1 cellular context compared by ENCODE assay signal in the genomic region with DNA sequence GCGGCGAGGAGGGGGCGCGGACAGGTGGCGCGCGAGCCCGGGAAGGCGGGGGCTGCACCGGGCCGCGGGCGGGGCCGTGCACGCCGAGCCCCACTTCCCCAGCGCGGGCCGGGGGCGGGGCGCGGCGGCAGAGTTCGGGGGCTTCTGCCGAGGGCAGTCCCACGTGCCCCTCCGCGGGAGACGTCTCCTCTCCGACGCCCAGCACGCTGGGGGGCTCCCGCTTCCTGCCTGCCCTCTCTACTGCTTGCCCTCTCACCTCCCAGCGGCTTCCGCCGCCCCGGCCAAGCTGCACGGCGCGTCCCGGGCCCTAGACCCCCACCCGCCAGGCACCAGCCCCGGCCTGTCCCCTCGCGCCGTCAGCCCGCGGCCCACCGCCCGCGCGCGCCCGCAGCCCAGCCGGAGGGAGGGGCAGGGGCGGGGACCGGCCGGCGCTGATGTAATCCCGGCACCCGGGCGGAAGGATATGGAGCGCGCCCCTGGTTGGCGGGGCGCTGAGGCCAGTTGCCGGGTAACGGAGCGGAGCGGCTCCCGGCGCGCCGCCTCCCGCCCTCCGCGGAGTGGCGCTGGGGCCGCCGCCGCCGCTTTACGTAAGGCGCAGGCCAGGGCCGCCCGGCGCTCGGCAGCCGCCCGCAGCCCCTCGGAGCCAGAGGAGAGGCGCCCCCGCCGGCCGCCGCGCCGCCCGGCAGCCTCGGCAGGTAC.
TF ChIP-seq lines count a peak whose summit lies in the region.

A gene with protein sequence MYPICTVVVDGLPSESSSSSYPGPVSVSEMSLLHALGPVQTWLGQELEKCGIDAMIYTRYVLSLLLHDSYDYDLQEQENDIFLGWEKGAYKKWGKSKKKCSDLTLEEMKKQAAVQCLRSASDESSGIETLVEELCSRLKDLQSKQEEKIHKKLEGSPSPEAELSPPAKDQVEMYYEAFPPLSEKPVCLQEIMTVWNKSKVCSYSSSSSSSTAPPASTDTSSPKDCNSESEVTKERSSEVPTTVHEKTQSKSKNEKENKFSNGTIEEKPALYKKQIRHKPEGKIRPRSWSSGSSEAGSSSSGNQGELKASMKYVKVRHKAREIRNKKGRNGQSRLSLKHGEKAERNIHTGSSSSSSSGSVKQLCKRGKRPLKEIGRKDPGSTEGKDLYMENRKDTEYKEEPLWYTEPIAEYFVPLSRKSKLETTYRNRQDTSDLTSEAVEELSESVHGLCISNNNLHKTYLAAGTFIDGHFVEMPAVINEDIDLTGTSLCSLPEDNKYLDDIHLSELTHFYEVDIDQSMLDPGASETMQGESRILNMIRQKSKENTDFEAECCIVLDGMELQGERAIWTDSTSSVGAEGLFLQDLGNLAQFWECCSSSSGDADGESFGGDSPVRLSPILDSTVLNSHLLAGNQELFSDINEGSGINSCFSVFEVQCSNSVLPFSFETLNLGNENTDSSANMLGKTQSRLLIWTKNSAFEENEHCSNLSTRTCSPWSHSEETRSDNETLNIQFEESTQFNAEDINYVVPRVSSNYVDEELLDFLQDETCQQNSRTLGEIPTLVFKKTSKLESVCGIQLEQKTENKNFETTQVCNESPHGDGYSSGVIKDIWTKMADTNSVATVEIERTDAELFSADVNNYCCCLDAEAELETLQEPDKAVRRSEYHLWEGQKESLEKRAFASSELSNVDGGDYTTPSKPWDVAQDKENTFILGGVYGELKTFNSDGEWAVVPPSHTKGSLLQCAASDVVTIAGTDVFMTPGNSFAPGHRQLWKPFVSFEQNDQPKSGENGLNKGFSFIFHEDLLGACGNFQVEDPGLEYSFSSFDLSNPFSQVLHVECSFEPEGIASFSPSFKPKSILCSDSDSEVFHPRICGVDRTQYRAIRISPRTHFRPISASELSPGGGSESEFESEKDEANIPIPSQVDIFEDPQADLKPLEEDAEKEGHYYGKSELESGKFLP (N-terminal part only) (plus strand): TSS at position 581 of the 699 bp plus-strand sequence. CDS start 41,727 bp downstream, outside the sequence.

TF ChIP-seq in HepG2, 621 proteins besides CTCF, POLR2A, EP300 and RAD21 (continued from another document and continues in another):
- TF ChIP-seq, protein P1, sequence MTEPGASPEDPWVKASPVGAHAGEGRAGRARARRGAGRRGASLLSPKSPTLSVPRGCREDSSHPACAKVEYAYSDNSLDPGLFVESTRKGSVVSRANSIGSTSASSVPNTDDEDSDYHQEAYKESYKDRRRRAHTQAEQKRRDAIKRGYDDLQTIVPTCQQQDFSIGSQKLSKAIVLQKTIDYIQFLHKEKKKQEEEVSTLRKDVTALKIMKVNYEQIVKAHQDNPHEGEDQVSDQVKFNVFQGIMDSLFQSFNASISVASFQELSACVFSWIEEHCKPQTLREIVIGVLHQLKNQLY (CRISPR knock-in tag; IDR thresholded peaks at IDR 0.05) = no peak
- TF ChIP-seq MYNN (CRISPR knock-in tag; IDR thresholded peaks at IDR 0.05; ENCODE audit: low read depth) = no peak
- TF ChIP-seq, protein P2, sequence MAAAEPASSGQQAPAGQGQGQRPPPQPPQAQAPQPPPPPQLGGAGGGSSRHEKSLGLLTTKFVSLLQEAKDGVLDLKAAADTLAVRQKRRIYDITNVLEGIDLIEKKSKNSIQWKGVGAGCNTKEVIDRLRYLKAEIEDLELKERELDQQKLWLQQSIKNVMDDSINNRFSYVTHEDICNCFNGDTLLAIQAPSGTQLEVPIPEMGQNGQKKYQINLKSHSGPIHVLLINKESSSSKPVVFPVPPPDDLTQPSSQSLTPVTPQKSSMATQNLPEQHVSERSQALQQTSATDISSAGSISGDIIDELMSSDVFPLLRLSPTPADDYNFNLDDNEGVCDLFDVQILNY (CRISPR knock-in tag; conservative IDR thresholded peaks at IDR 0.05) = peak; percentile 42; the same call in 1 of the 2 replicates
- peak; percentile 92 for TF ChIP-seq ZNF563 (CRISPR knock-in tag; IDR thresholded peaks at IDR 0.05)
- TF ChIP-seq DMAP1 (CRISPR knock-in tag; IDR thresholded peaks at IDR 0.05) = peak; percentile 34; the same call in 1 of the 2 replicates
- no peak for TF ChIP-seq HDAC2 (CRISPR knock-in tag; IDR thresholded peaks at IDR 0.05)
- TF ChIP-seq ARNT2 (CRISPR knock-in tag; IDR thresholded peaks at IDR 0.05; ENCODE audit: low read depth) = peak; percentile 95
- TF ChIP-seq ZNF253 (CRISPR knock-in tag; IDR thresholded peaks at IDR 0.05; ENCODE audit: borderline replicate concordance) = no peak
- no peak for TF ChIP-seq ZNF180 (CRISPR knock-in tag; IDR thresholded peaks at IDR 0.05; ENCODE audit: borderline replicate concordance, low read depth)
- no peak for TF ChIP-seq LCORL (IDR thresholded peaks at IDR 0.05)
- no peak for TF ChIP-seq LCORL (CRISPR knock-in tag; IDR thresholded peaks at IDR 0.05)
- no peak for TF ChIP-seq ZSCAN12 (CRISPR knock-in tag; IDR thresholded peaks at IDR 0.05)
- no peak for TF ChIP-seq ASH2L (IDR thresholded peaks at IDR 0.05; ENCODE audit: insufficient read length, low read depth, low read length)
- TF ChIP-seq GABPB1 (CRISPR knock-in tag; IDR thresholded peaks at IDR 0.05) = peak; percentile 62
- no peak for TF ChIP-seq NFYB (CRISPR knock-in tag; IDR thresholded peaks at IDR 0.05)
- TF ChIP-seq, protein P3, sequence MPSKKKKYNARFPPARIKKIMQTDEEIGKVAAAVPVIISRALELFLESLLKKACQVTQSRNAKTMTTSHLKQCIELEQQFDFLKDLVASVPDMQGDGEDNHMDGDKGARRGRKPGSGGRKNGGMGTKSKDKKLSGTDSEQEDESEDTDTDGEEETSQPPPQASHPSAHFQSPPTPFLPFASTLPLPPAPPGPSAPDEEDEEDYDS (CRISPR knock-in tag; IDR thresholded peaks at IDR 0.05) = peak; percentile 26; the same call in 1 of the 2 replicates
- no peak for TF ChIP-seq NONO (IDR thresholded peaks at IDR 0.05)
- peak; percentile 55; the same call in 1 of the 2 replicates for TF ChIP-seq NONO (CRISPR knock-in tag; conservative IDR thresholded peaks at IDR 0.05)
- TF ChIP-seq ZNF350 (CRISPR knock-in tag; IDR thresholded peaks at IDR 0.05; ENCODE audit: borderline replicate concordance, low read depth) = no peak
- TF ChIP-seq, protein P4, sequence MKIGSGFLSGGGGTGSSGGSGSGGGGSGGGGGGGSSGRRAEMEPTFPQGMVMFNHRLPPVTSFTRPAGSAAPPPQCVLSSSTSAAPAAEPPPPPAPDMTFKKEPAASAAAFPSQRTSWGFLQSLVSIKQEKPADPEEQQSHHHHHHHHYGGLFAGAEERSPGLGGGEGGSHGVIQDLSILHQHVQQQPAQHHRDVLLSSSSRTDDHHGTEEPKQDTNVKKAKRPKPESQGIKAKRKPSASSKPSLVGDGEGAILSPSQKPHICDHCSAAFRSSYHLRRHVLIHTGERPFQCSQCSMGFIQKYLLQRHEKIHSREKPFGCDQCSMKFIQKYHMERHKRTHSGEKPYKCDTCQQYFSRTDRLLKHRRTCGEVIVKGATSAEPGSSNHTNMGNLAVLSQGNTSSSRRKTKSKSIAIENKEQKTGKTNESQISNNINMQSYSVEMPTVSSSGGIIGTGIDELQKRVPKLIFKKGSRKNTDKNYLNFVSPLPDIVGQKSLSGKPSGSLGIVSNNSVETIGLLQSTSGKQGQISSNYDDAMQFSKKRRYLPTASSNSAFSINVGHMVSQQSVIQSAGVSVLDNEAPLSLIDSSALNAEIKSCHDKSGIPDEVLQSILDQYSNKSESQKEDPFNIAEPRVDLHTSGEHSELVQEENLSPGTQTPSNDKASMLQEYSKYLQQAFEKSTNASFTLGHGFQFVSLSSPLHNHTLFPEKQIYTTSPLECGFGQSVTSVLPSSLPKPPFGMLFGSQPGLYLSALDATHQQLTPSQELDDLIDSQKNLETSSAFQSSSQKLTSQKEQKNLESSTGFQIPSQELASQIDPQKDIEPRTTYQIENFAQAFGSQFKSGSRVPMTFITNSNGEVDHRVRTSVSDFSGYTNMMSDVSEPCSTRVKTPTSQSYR (CRISPR knock-in tag; IDR thresholded peaks at IDR 0.05; ENCODE audit: borderline replicate concordance) = no peak
- no peak for TF ChIP-seq ZNF256 (CRISPR knock-in tag; conservative IDR thresholded peaks at IDR 0.05)
- TF ChIP-seq STAG1 (CRISPR knock-in tag; IDR thresholded peaks at IDR 0.05) = peak; percentile 7; the same call in 1 of the 2 replicates
- TF ChIP-seq ZBTB20 (CRISPR knock-in tag; IDR thresholded peaks at IDR 0.05; ENCODE audit: borderline replicate concordance, low read depth) = no peak
- no peak for TF ChIP-seq ZNF460 (CRISPR knock-in tag; IDR thresholded peaks at IDR 0.05; ENCODE audit: borderline replicate concordance)
- no peak for TF ChIP-seq CBX2 (IDR thresholded peaks at IDR 0.05; ENCODE audit: low read depth, low read length)
- no peak for TF ChIP-seq CBX2 (CRISPR knock-in tag; IDR thresholded peaks at IDR 0.05; ENCODE audit: low read depth)
- no peak for TF ChIP-seq ONECUT2 (CRISPR knock-in tag; IDR thresholded peaks at IDR 0.05)
- peak; percentile 36; the same call in 1 of the 2 replicates for TF ChIP-seq ZNF790 (CRISPR knock-in tag; IDR thresholded peaks at IDR 0.05; ENCODE audit: borderline replicate concordance)
- peak; percentile 71 for TF ChIP-seq MED1 (CRISPR knock-in tag; IDR thresholded peaks at IDR 0.05)
- peak; percentile 97 for TF ChIP-seq SALL2 (CRISPR knock-in tag; IDR thresholded peaks at IDR 0.05)
- peak; percentile 39; the same call in 1 of the 2 replicates for TF ChIP-seq ZNF451 (CRISPR knock-in tag; IDR thresholded peaks at IDR 0.05)
- TF ChIP-seq ZKSCAN5 (CRISPR knock-in tag; IDR thresholded peaks at IDR 0.05) = no peak
- peak; percentile 78 for TF ChIP-seq HNRNPLL (IDR thresholded peaks at IDR 0.05; ENCODE audit: low read depth, low read length, poor library complexity, severe bottlenecking)
- TF ChIP-seq TSC22D2 (CRISPR knock-in tag; IDR thresholded peaks at IDR 0.05; ENCODE audit: borderline replicate concordance) = no peak
- TF ChIP-seq, protein P5, sequence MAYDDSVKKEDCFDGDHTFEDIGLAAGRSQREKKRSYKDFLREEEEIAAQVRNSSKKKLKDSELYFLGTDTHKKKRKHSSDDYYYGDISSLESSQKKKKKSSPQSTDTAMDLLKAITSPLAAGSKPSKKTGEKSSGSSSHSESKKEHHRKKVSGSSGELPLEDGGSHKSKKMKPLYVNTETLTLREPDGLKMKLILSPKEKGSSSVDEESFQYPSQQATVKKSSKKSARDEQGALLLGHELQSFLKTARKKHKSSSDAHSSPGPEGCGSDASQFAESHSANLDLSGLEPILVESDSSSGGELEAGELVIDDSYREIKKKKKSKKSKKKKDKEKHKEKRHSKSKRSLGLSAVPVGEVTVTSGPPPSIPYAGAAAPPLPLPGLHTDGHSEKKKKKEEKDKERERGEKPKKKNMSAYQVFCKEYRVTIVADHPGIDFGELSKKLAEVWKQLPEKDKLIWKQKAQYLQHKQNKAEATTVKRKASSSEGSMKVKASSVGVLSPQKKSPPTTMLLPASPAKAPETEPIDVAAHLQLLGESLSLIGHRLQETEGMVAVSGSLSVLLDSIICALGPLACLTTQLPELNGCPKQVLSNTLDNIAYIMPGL (CRISPR knock-in tag; IDR thresholded peaks at IDR 0.05; ENCODE audit: borderline replicate concordance in 1 of 2, low read depth in 1 of 2) = peak; percentile 10 to 44; a peak in 2 of 4 replicates
- TF ChIP-seq RELA (CRISPR knock-in tag; IDR thresholded peaks at IDR 0.05) = no peak
- TF ChIP-seq, protein P6, sequence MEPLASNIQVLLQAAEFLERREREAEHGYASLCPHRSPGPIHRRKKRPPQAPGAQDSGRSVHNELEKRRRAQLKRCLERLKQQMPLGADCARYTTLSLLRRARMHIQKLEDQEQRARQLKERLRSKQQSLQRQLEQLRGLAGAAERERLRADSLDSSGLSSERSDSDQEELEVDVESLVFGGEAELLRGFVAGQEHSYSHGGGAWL (CRISPR knock-in tag; IDR thresholded peaks at IDR 0.05) = no peak; the same call in 1 of the 2 replicates
- TF ChIP-seq, protein P7, sequence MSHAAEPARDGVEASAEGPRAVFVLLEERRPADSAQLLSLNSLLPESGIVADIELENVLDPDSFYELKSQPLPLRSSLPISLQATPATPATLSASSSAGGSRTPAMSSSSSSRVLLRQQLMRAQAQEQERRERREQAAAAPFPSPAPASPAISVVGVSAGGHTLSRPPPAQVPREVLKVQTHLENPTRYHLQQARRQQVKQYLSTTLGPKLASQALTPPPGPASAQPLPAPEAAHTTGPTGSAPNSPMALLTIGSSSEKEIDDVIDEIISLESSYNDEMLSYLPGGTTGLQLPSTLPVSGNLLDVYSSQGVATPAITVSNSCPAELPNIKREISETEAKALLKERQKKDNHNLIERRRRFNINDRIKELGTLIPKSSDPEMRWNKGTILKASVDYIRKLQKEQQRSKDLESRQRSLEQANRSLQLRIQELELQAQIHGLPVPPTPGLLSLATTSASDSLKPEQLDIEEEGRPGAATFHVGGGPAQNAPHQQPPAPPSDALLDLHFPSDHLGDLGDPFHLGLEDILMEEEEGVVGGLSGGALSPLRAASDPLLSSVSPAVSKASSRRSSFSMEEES (CRISPR knock-in tag; IDR thresholded peaks at IDR 0.05) = no peak; the same call in 1 of the 2 replicates
- TF ChIP-seq, protein P8, sequence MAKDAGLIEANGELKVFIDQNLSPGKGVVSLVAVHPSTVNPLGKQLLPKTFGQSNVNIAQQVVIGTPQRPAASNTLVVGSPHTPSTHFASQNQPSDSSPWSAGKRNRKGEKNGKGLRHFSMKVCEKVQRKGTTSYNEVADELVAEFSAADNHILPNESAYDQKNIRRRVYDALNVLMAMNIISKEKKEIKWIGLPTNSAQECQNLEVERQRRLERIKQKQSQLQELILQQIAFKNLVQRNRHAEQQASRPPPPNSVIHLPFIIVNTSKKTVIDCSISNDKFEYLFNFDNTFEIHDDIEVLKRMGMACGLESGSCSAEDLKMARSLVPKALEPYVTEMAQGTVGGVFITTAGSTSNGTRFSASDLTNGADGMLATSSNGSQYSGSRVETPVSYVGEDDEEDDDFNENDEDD (CRISPR knock-in tag; IDR thresholded peaks at IDR 0.05; ENCODE audit: borderline replicate concordance) = peak; percentile 74
- TF ChIP-seq SAP130 (CRISPR knock-in tag; IDR thresholded peaks at IDR 0.05; ENCODE audit: low read depth) = peak; percentile 89
- TF ChIP-seq ARID2 (CRISPR knock-in tag; IDR thresholded peaks at IDR 0.05; ENCODE audit: borderline replicate concordance) = no peak
- no peak for TF ChIP-seq SATB2 (CRISPR knock-in tag; IDR thresholded peaks at IDR 0.05)
- peak; percentile 71; the same call in 1 of the 2 replicates for TF ChIP-seq ZNF441 (CRISPR knock-in tag; IDR thresholded peaks at IDR 0.05; ENCODE audit: borderline replicate concordance)
- no peak; the same call in 1 of the 2 replicates for TF ChIP-seq TMF1 (CRISPR knock-in tag; IDR thresholded peaks at IDR 0.05; ENCODE audit: low read depth)
- TF ChIP-seq, protein P9, sequence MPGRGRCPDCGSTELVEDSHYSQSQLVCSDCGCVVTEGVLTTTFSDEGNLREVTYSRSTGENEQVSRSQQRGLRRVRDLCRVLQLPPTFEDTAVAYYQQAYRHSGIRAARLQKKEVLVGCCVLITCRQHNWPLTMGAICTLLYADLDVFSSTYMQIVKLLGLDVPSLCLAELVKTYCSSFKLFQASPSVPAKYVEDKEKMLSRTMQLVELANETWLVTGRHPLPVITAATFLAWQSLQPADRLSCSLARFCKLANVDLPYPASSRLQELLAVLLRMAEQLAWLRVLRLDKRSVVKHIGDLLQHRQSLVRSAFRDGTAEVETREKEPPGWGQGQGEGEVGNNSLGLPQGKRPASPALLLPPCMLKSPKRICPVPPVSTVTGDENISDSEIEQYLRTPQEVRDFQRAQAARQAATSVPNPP (CRISPR knock-in tag; IDR thresholded peaks at IDR 0.05) = peak; percentile 33; the same call in 1 of the 2 replicates
- TF ChIP-seq NFE2 (CRISPR knock-in tag; IDR thresholded peaks at IDR 0.05) = no peak
- TF ChIP-seq ZNF484 (CRISPR knock-in tag; IDR thresholded peaks at IDR 0.05; ENCODE audit: borderline replicate concordance, low read depth) = no peak
- TF ChIP-seq ZBTB42 (CRISPR knock-in tag; IDR thresholded peaks at IDR 0.05) = no peak
